Comparison of ENCODE assay signal across 9 cellular contexts in genomic region chr17:36936455-36936934, GRCh38. TPM values are rescaled to one million over a fixed set of nuclear protein-coding genes. Genes with fewer than 3 reads are reported as not detected.
DNase-seq lines count a peak whose midpoint lies in the region; ATAC-seq and TF ChIP-seq lines count a peak whose summit lies in the region.
"Had no signal": no experiment of that assay in that cellular context is flagged by ENCODE, and none has a peak within 500 bp of the region (broad histone marks: within the 10 kb centered on the region; RNA-seq: fewer than 3 reads in every experiment).

No MANE protein-coding gene starts in this region.

- intact Hi-C loops in CD14-positive monocyte (cut with micrococcal nuclease), result loop anchor here in 1 of 2 donors (10.0 kb wide), 1 partner anchor 1442 kb away; no protein-coding TSS in a partner anchor

- H3K9me3 ChIP-seq in HEK293 (ENCODE audit: control insufficient read depth, insufficient read depth, low read depth, low read length), result no peaks in the 10 kb centered on the region
- H3K9me3 ChIP-seq: esophagus squamous epithelium had no signal

- peaks cover 35 to 36% of the 10 kb centered on the region in 2 donors for H3K36me3 Mint-ChIP-seq in CD14-positive monocyte
- peaks cover 6% of the 10 kb centered on the region for H3K36me3 Mint-ChIP-seq in activated CD8-positive, alpha-beta memory T cell treated with anti-CD3 and anti-CD28 coated beads, Interleukin-2, amount 10 ng/mL, durations not matched to agents 7 days and 5 days

- H3K27ac Mint-ChIP-seq in CD14-positive monocyte, result no peak overlapping the region
- H3K27ac Mint-ChIP-seq in activated CD8-positive, alpha-beta memory T cell treated with anti-CD3 and anti-CD28 coated beads, Interleukin-2, amount 10 ng/mL, durations not matched to agents 7 days and 5 days, result no peak overlapping the region

- peak overlapping the region; percentile 63 to 89 for H3K4me3 Mint-ChIP-seq in CD14-positive monocyte
- H3K4me3 Mint-ChIP-seq in activated CD8-positive, alpha-beta memory T cell treated with anti-CD3 and anti-CD28 coated beads, Interleukin-2, amount 10 ng/mL, durations not matched to agents 7 days and 5 days, result peak overlapping the region; percentile 20

- peak overlapping the region; percentile 69 for H3K4me3 ChIP-seq in HEK293 (ENCODE audit: low read depth, low read length)

- peaks cover 0 to 22% of the 10 kb centered on the region in 2 experiments; a peak in 1 of 3 replicates for H3K36me3 ChIP-seq in HEK293 (ENCODE audit: control insufficient read depth in 2 of 2, insufficient read depth in 1 of 2, low read length in 2 of 2)
- H3K36me3 ChIP-seq: esophagus squamous epithelium had no signal

- no peak for DNase-seq in CD14-positive monocyte (ENCODE audit: low spot score)
- DNase-seq in activated CD8-positive, alpha-beta memory T cell treated with anti-CD3 and anti-CD28 coated beads, Interleukin-2, amount 10 ng/mL, durations not matched to agents 7 days and 5 days, result no peak
- DNase-seq in left kidney (ENCODE audit: low read depth, low spot score), result peak; percentile 95
- no peak for DNase-seq in GM03348 (ENCODE audit: low spot score)
- DNase-seq in DMS153 (lab: John Stamatoyannopoulos, UW), result no peak
- DNase-seq in H4 (ENCODE audit: low spot score), result no peak
- DNase-seq: esophagus squamous epithelium had no signal

- no peak for ATAC-seq in activated CD8-positive, alpha-beta memory T cell treated with anti-CD3 and anti-CD28 coated beads, Interleukin-2, amount 10 ng/mL, durations not matched to agents 7 days and 5 days
- no peak for ATAC-seq in GM18858 (IDR thresholded peaks at IDR 0.05; ENCODE audit: unreplicated experiment)

- peaks cover 9% of the 10 kb centered on the region for H3K4me1 ChIP-seq in HEK293 (ENCODE audit: control insufficient read depth, insufficient read depth, low read length)

- peaks cover 0 to 65% (median 60%) of the 10 kb centered on the region in 7 donors for H3K9me3 Mint-ChIP-seq in CD14-positive monocyte
- H3K9me3 Mint-ChIP-seq in activated CD8-positive, alpha-beta memory T cell treated with anti-CD3 and anti-CD28 coated beads, Interleukin-2, amount 10 ng/mL, durations not matched to agents 7 days and 5 days (ENCODE audit: low read depth), result no peaks in the 10 kb centered on the region

- CTCF ChIA-PET in HEK293 (lab: Yijun Ruan, JAX), result interaction anchor here (0.6 to 3.7 kb wide), 4 partner anchors 11 to 110 kb away, joined by 3 to 18 read pairs (median 4); partner anchors contain the start of gene AATF
- CTCF ChIA-PET in activated CD8-positive, alpha-beta memory T cell treated with anti-CD3 and anti-CD28 coated beads, Interleukin-2, amount 10 ng/mL, durations not matched to agents 7 days and 5 days (lab: Charles Lee), result interaction anchor here (1.2 kb wide), 1 partner anchor 13 kb away, joined by 3 read pairs; no protein-coding TSS in a partner anchor

- POLR2A ChIA-PET in HEK293 (lab: Yijun Ruan, JAX), result interaction anchor here (0.6 to 6.6 kb wide), 22 partner anchors 9 to 793 kb away, joined by 3 to 92 read pairs (median 4); partner anchors contain the start of gene AATF

- peaks cover 76% of the 10 kb centered on the region for H3K4me1 Mint-ChIP-seq in CD14-positive monocyte
- H3K4me1 Mint-ChIP-seq in activated CD8-positive, alpha-beta memory T cell treated with anti-CD3 and anti-CD28 coated beads, Interleukin-2, amount 10 ng/mL, durations not matched to agents 7 days and 5 days, result peaks cover 49% of the 10 kb centered on the region

- no peak for TF ChIP-seq CTCF in CD14-positive monocyte (IDR thresholded peaks at IDR 0.05)
- no peak for TF ChIP-seq CTCF in HEK293 (tag by site-specific recombination; IDR thresholded peaks at IDR 0.05)

- peaks cover 93 to 100% (median 98%) of the 10 kb centered on the region in 3 donors for H3K27me3 Mint-ChIP-seq in CD14-positive monocyte (ENCODE audit: low read depth in 3 of 3)
- H3K27me3 Mint-ChIP-seq in activated CD8-positive, alpha-beta memory T cell treated with anti-CD3 and anti-CD28 coated beads, Interleukin-2, amount 10 ng/mL, durations not matched to agents 7 days and 5 days, result peaks cover 96% of the 10 kb centered on the region

- peak overlapping the region; percentile 73; the same call in 1 of the 2 replicates for H3K27ac ChIP-seq in HEK293 (ENCODE audit: extremely low read depth, low read depth, low read length)
- H3K27ac ChIP-seq: esophagus squamous epithelium had no signal

TF ChIP-seq in HEK293, 187 proteins besides CTCF, POLR2A, EP300 and RAD21 (continues in another document):
- TF ChIP-seq ZNF37A (tag by site-specific recombination; IDR thresholded peaks at IDR 0.05) (no peak), ZBTB10 (tag by site-specific recombination; IDR thresholded peaks at IDR 0.05) (no peak), PRDM2 (tag by site-specific recombination; IDR thresholded peaks at IDR 0.05; ENCODE audit: borderline replicate concordance) (no peak), ZNF837 (tag by site-specific recombination; IDR thresholded peaks at IDR 0.05) (no peak), ZBTB17 (tag by site-specific recombination; IDR thresholded peaks at IDR 0.05) (no peak)

RNA-seq across cellular contexts. Expression of gene LHX1, which starts 0.8 kb away (rescaled TPM):
- not detected for polyA plus RNA-seq in CD14-positive monocyte
- total RNA-seq in activated CD8-positive, alpha-beta memory T cell treated with anti-CD3 and anti-CD28 coated beads, Interleukin-2, amount 10 ng/mL, durations not matched to agents 7 days and 5 days, result under 1 TPM in 1 of 2 experiments, not detected in 1; 0.66 TPM
- 0.39 and 0.97 TPM in 2 replicates for total RNA-seq in H4 (2014; rRNA removed; shearing (Covaris generic))
- total RNA-seq: esophagus squamous epithelium had no signal

RNA-seq across cellular contexts. Expression of gene AATF, which starts 12.3 kb away (rescaled TPM):
- polyA plus RNA-seq in CD14-positive monocyte, result 10 to 100 TPM; 41.1 to 57.9 TPM
- 10 to 100 TPM; 78.7 to 84.5 TPM for total RNA-seq in activated CD8-positive, alpha-beta memory T cell treated with anti-CD3 and anti-CD28 coated beads, Interleukin-2, amount 10 ng/mL, durations not matched to agents 7 days and 5 days
- total RNA-seq in H4 (2014; rRNA removed; shearing (Covaris generic)), result 45.1 and 47.1 TPM in 2 replicates
